30 cellular contexts compared by ENCODE assay signal in the genomic region with DNA sequence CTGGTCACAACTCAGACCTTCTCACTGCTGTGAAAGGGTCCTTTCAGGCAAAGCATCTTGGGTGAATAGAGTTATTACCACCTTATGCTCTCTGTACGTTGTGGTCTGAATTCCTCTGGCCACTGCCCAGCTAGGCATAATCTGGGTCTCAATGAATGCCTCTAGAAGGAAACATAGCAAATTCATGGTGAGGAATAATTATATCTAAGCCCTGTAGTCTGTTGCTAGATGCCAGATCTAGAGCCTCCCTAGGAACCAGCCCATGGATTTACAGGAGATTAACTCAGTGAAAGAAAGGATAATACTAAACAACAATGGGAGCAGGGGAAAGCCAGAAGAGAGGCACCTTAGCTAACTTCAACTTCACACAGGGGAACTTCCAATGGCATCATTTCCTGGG. TPM values are rescaled to one million over a fixed set of nuclear protein-coding genes. Genes with fewer than 3 reads are reported as not detected.
A peak's percentile ranks its signal among the peaks of the same experiment; 100 is the strongest.
DNase-seq lines count a peak whose midpoint lies in the region; ATAC-seq, FAIRE-seq and TF ChIP-seq lines count a peak whose summit lies in the region.
"Had no signal": no experiment of that assay in that cellular context is flagged by ENCODE, and none has a peak within 500 bp of the region (broad histone marks: within the 10 kb centered on the region; RNA-seq: fewer than 3 reads in every experiment).

No MANE protein-coding gene starts in this region.

- H3K27ac ChIP-seq in Panc1 (ENCODE audit: low read length), result peak overlapping the region; percentile 83
- H3K27ac ChIP-seq in kidney (ENCODE audit: low read depth in 2 of 2, low read length in 2 of 2), result no peak overlapping the region
- H3K27ac ChIP-seq: BLaER1, esophagus squamous epithelium, foreskin keratinocyte, heart left ventricle, upper lobe of left lung, VCaP had no signal

- BruUV-seq in Panc1 (replicated peaks; lab: Mats Ljungman, UMichigan), result no TSS peak

- POLR2A ChIA-PET in Panc1 (lab: Charles Lee), result no interaction called here

- intact Hi-C loops in Panc1 (cut with micrococcal nuclease; ENCODE audit: unreplicated experiment), result no loop called here
- intact Hi-C loops in kidney (cut with DNase I), result no loop called here

- in situ Hi-C loops in HAP-1 (cut with MboI; ENCODE audit: low sequenced_read_pairs) (no loop called here), Panc1 (cut with HindIII; ENCODE audit: low pct_unique_long_range_greater_than_20kb, low sequenced_read_pairs) (no loop called here)

- CTCF ChIA-PET in Panc1 (lab: Charles Lee), result no interaction called here

- no peak overlapping the region for H3K9ac ChIP-seq in kidney (ENCODE audit: low read length in 2 of 2)
- H3K9ac ChIP-seq: BLaER1 had no signal

- H3K4me1 ChIP-seq in HAP-1 (peaks cover 34% of the 10 kb centered on the region), Panc1 (ENCODE audit: control insufficient read depth, insufficient read depth, low read length) (no peaks in the 10 kb centered on the region), kidney (ENCODE audit: control insufficient read depth in 1 of 2, insufficient read depth in 1 of 2, low read depth in 1 of 2, low read length in 2 of 2) (peaks cover 0 to 5% of the 10 kb centered on the region in 2 donors)
- H3K4me1 ChIP-seq: BLaER1 had no signal

- H3K36me3 ChIP-seq in HAP-1 (replicated peaks) (no peaks in the 10 kb centered on the region), Panc1 (ENCODE audit: control insufficient read depth, insufficient read depth, low read length) (no peaks in the 10 kb centered on the region), kidney (ENCODE audit: control insufficient read depth in 1 of 2, insufficient read depth in 2 of 2, low read length in 2 of 2) (no peaks in the 10 kb centered on the region)
- H3K36me3 ChIP-seq: BLaER1, esophagus squamous epithelium, heart left ventricle, upper lobe of left lung had no signal

- DNase-seq in HAP-1 (ENCODE audit: low spot score in 2 of 2), result peak; percentile 43 to 79
- DNase-seq in Panc1 (ENCODE audit: low read depth, low spot score), result no peak
- DNase-seq in choroid plexus epithelial cell (ENCODE audit: low read depth), result peak; percentile 58
- peak; percentile 59 for DNase-seq in renal cortical epithelial cell (ENCODE audit: low read depth)
- no peak for DNase-seq in kidney
- no peak for DNase-seq in dedifferentiated amniotic fluid mesenchymal stem cell (ENCODE audit: extremely low spot score)
- no peak for DNase-seq in HUDEP-2 (lab: John Stamatoyannopoulos, UW; ENCODE audit: unreplicated experiment in 76 of 76)
- DNase-seq: activated CD4-positive, alpha-beta T cell treated with anti-CD3 and anti-CD28 coated beads, Interleukin-2, amount 10 ng/mL, durations not matched to agents 24 days and 14 days; activated effector memory CD4-positive, alpha-beta T cell treated with Interleukin-2 at 50 U/mL for 16 hours; aorta; central memory CD4-positive, alpha-beta T cell; dermis blood vessel endothelial cell; esophagus squamous epithelium; GDM1; heart left ventricle; natural killer cell; NCI-H1694 treated with DMSO at 0.1 percent for 48 hours; NK-92 treated with Interleukin-12 subunit alpha and Interleukin-12 subunit beta, amount 100 ng/mL, for 24 hours; Right ventricle myocardium superior; upper lobe of left lung had no signal

- no peaks in the 10 kb centered on the region for H3K27me3 ChIP-seq in HAP-1 (ENCODE audit: low read depth)
- no peaks in the 10 kb centered on the region for H3K27me3 ChIP-seq in Panc1 (ENCODE audit: control insufficient read depth, insufficient read depth, low read length)
- H3K27me3 ChIP-seq: foreskin keratinocyte, upper lobe of left lung had no signal

- H3K9me3 ChIP-seq in HAP-1 (no peaks in the 10 kb centered on the region), Panc1 (ENCODE audit: control insufficient read depth, insufficient read depth, low read depth, low read length) (no peaks in the 10 kb centered on the region; the same call in 1 of the 2 replicates), kidney (ENCODE audit: control insufficient read depth in 1 of 2, low read length in 2 of 2) (no peaks in the 10 kb centered on the region)
- H3K9me3 ChIP-seq: esophagus squamous epithelium, heart left ventricle, upper lobe of left lung had no signal

- ATAC-seq in Panc1 (no peak), HG02571 (IDR thresholded peaks at IDR 0.05; ENCODE audit: unreplicated experiment) (no peak)
- ATAC-seq: foreskin keratinocyte; heart left ventricle; natural killer cell; stimulated activated memory B cell treated with anti-CD40 and anti-IgM and Interleukin-4, amounts not matched to agents 10 μg/mL and 1 μg/mL and 100 μg/mL, for 72 hours had no signal

- no peak for FAIRE-seq in kidney (lab: Jason Lieb, UNC)
- FAIRE-seq: keratinocyte had no signal

- H3K4me3 ChIP-seq in HAP-1 (no peak overlapping the region), Panc1 (ENCODE audit: low read depth in 2 of 2, low read length in 2 of 2) (no peak overlapping the region), choroid plexus epithelial cell (ENCODE audit: low read depth, low read length) (no peak overlapping the region), kidney (ENCODE audit: low read length in 2 of 2) (no peak overlapping the region)
- H3K4me3 ChIP-seq: BLaER1, esophagus squamous epithelium, heart left ventricle, upper lobe of left lung had no signal

- TF ChIP-seq CTCF in Panc1 (IDR thresholded peaks at IDR 0.05), result no peak
- no peak for TF ChIP-seq CTCF in choroid plexus epithelial cell (conservative IDR thresholded peaks at IDR 0.05; ENCODE audit: low read depth, low read length)
- no peak for TF ChIP-seq CTCF in kidney (IDR thresholded peaks at IDR 0.05; ENCODE audit: borderline replicate concordance, extremely low read depth, insufficient read depth)

RNA-seq across cellular contexts. Expression of gene COL11A1, which starts 2.4 kb away (rescaled TPM):
- total RNA-seq in Panc1 (2021; ENCODE audit: unreplicated experiment) (106 TPM), renal cortical epithelial cell (13.7 and 25.9 TPM in 2 replicates), kidney (0.35 TPM)
- 64.0 TPM for polyA plus RNA-seq in Panc1 (2012; ENCODE audit: insufficient read length)
- polyA plus RNA-seq in kidney (ENCODE audit: insufficient read depth, low read depth, low replicate concordance), result not detected
- total RNA-seq: activated CD4-positive, alpha-beta T cell treated with anti-CD3 and anti-CD28 coated beads, Interleukin-2, amount 10 ng/mL, durations not matched to agents 24 days and 14 days; activated CD8-positive, alpha-beta memory T cell treated with anti-CD3 and anti-CD28 coated beads for 36 hours; esophagus squamous epithelium; natural killer cell; NCI-H460; pulmonary artery endothelial cell; Right ventricle myocardium superior had no signal
- polyA plus RNA-seq: aorta, heart left ventricle, IgD-negative memory B cell had no signal

Comparison
In these comparisons a context has a peak if more than half of its experiments do, and no peak if none do; other contexts are left out.
1. DNase-seq: peak in HAP-1 (2 of 2), choroid plexus epithelial cell (single experiment) and renal cortical epithelial cell (single experiment); none in Panc1 (single experiment), kidney (single experiment), dedifferentiated amniotic fluid mesenchymal stem cell (single experiment) and HUDEP-2 (0 of 76).
2. RNA of gene COL11A1, which starts 2.4 kb away (total RNA-seq): 106 TPM in Panc1 (single experiment) and 13.7 to 25.9 TPM in renal cortical epithelial cell; 0.35 TPM in kidney (single experiment); every median in the first group is over 10 times any median in the second.